ENCODE assay signal across 10 cellular contexts in genomic region chr3:53806182-53807116, GRCh38. TPM values are rescaled to one million over a fixed set of nuclear protein-coding genes. Genes with fewer than 3 reads are reported as not detected.
DNase-seq lines count a peak whose midpoint lies in the region; ATAC-seq and TF ChIP-seq lines count a peak whose summit lies in the region.
"Had no signal": no experiment of that assay in that cellular context is flagged by ENCODE, and none has a peak within 500 bp of the region (broad histone marks: within the 10 kb centered on the region; RNA-seq: fewer than 3 reads in every experiment).

No MANE protein-coding gene starts in this region.

- no peaks in the 10 kb centered on the region for H3K9me3 Mint-ChIP-seq in Caco-2 (ENCODE audit: unreplicated experiment)
- H3K9me3 Mint-ChIP-seq: mesothelial cell of epicardium had no signal

- intact Hi-C loops in Caco-2 (cut with micrococcal nuclease; ENCODE audit: unreplicated experiment) = no loop called here

- no peaks in the 10 kb centered on the region for H3K27me3 ChIP-seq in Caco-2 (replicated peaks; ENCODE audit: control insufficient read depth, insufficient read depth, low read length)
- no peaks in the 10 kb centered on the region for H3K27me3 ChIP-seq in mucosa of rectum (ENCODE audit: control insufficient read depth in 2 of 2, insufficient read depth in 2 of 2, low read length in 2 of 2)

- H3K36me3 ChIP-seq in Caco-2 (ENCODE audit: control insufficient read depth, insufficient read depth, low read length) = no peaks in the 10 kb centered on the region
- no peaks in the 10 kb centered on the region for H3K36me3 ChIP-seq in mucosa of rectum (ENCODE audit: control insufficient read depth in 2 of 2, insufficient read depth in 2 of 2, low read length in 2 of 2)

- H3K27ac ChIP-seq in cingulate gyrus (ENCODE audit: low read depth, low read length) = peak overlapping the region; percentile 67
- peak overlapping the region; percentile 49 to 62 for H3K27ac ChIP-seq in mucosa of rectum (ENCODE audit: low read depth in 2 of 2, low read length in 2 of 2)
- H3K27ac ChIP-seq in substantia nigra (ENCODE audit: low read depth, low read length, poor library complexity, severe bottlenecking) = no peak overlapping the region

- peaks cover 20% of the 10 kb centered on the region for H3K4me1 Mint-ChIP-seq in Caco-2 (ENCODE audit: low read depth, unreplicated experiment)

- ATAC-seq in HG02678 (IDR thresholded peaks at IDR 0.05; ENCODE audit: unreplicated experiment) (peak; percentile 54), GM21360 (IDR thresholded peaks at IDR 0.05; ENCODE audit: unreplicated experiment) (no peak)

- CTCF ChIA-PET in Caco-2 (lab: Charles Lee) = no interaction called here

- H3K27me3 Mint-ChIP-seq in Caco-2 (ENCODE audit: insufficient read depth, unreplicated experiment) = no peaks in the 10 kb centered on the region

- peaks cover 25% of the 10 kb centered on the region for H3K4me1 ChIP-seq in Caco-2
- peaks cover 10 to 14% of the 10 kb centered on the region in 2 donors for H3K4me1 ChIP-seq in mucosa of rectum (ENCODE audit: control insufficient read depth in 2 of 2, insufficient read depth in 2 of 2, low read length in 2 of 2)

- BruUV-seq in Caco-2 (replicated peaks; lab: Mats Ljungman, UMichigan) = no TSS peak

- no peak overlapping the region for H3K4me3 Mint-ChIP-seq in Caco-2 (ENCODE audit: unreplicated experiment)
- H3K4me3 Mint-ChIP-seq: mesothelial cell of epicardium had no signal

- H3K36me3 Mint-ChIP-seq in Caco-2 (ENCODE audit: insufficient read depth, unreplicated experiment) = peaks cover 5% of the 10 kb centered on the region
- H3K36me3 Mint-ChIP-seq: mesothelial cell of epicardium had no signal

- peak overlapping the region; percentile 36 for H3K27ac Mint-ChIP-seq in Caco-2 (ENCODE audit: unreplicated experiment)
- H3K27ac Mint-ChIP-seq: mesothelial cell of epicardium had no signal

- H3K9me3 ChIP-seq in Caco-2 (no peaks in the 10 kb centered on the region), mucosa of rectum (ENCODE audit: control insufficient read depth in 2 of 2, low read length in 2 of 2) (no peaks in the 10 kb centered on the region)

- no peak for TF ChIP-seq CTCF in Caco-2 (IDR thresholded peaks at IDR 0.05; ENCODE audit: insufficient read depth in 1 of 2, low read depth in 1 of 2, low read length in 1 of 2, severe bottlenecking in 1 of 2, unreplicated experiment in 1 of 2)

- H3K9ac ChIP-seq in mucosa of rectum (ENCODE audit: low read depth in 1 of 2, low read length in 2 of 2) = peak overlapping the region in 1 of 2 donors; percentile 49

- POLR2A ChIA-PET in Caco-2 (lab: Charles Lee) = no interaction called here

- DNase-seq in Caco-2 (no peak), NAMALWA (ENCODE audit: low spot score) (no peak), NCI-H1436 (lab: John Stamatoyannopoulos, UW) (no peak), substantia nigra (lab: John Stamatoyannopoulos, UW) (no peak)
- DNase-seq: NCI-H446 had no signal

- H3K4me3 ChIP-seq in Caco-2 (ENCODE audit: low read depth, low read length) (no peak overlapping the region), mucosa of rectum (ENCODE audit: low read length in 2 of 2) (no peak overlapping the region)

RNA-seq across cellular contexts. Expression of gene CHDH, which starts 39.8 kb away (rescaled TPM):
- 30.5 and 32.4 TPM in 2 replicates for total RNA-seq in Caco-2 (2022)

RNA-seq across cellular contexts. Expression of gene IL17RB, which starts 39.9 kb away (rescaled TPM):
- total RNA-seq in Caco-2 (2022) = 27.5 and 30.0 TPM in 2 replicates
